ENCODE assay signal across 32 cellular contexts in genomic region chr3:130967281-130967680, GRCh38.
"Had no signal": no experiment of that assay in that cellular context is flagged by ENCODE, and none has a peak within 500 bp of the region (broad histone marks: within the 10 kb centered on the region; RNA-seq: fewer than 3 reads in every experiment).

No MANE protein-coding gene starts in this region.

- H3K4me3 ChIP-seq: cardiac muscle cell had no signal

- H3K27ac Mint-ChIP-seq: activated B cell treated with CpG ODN at 0.5 μM for 24 hours; activated CD4-positive, alpha-beta memory T cell treated with anti-CD3 and anti-CD28 coated beads for 36 hours; activated naive CD4-positive, alpha-beta T cell treated with anti-CD3 and anti-CD28 coated beads, Interleukin-2, amount 10 ng/mL, durations not matched to agents 7 days and 5 days; activated naive CD8-positive, alpha-beta T cell treated with anti-CD3 and anti-CD28 coated beads, Interleukin-2, amount 50 U/mL, for 24 hours had no signal

- H3K27me3 Mint-ChIP-seq: activated B cell treated with CpG ODN at 0.5 μM for 24 hours; activated CD4-positive, alpha-beta memory T cell treated with anti-CD3 and anti-CD28 coated beads for 36 hours; activated naive CD4-positive, alpha-beta T cell treated with anti-CD3 and anti-CD28 coated beads, Interleukin-2, amount 10 ng/mL, durations not matched to agents 7 days and 5 days; activated naive CD8-positive, alpha-beta T cell; activated naive CD8-positive, alpha-beta T cell treated with anti-CD3 and anti-CD28 coated beads, Interleukin-2, amount 50 U/mL, for 24 hours; central memory CD8-positive, alpha-beta T cell had no signal

- H3K27ac ChIP-seq: cardiac muscle cell, RWPE1, VCaP had no signal

- ATAC-seq: activated naive CD8-positive, alpha-beta T cell treated with anti-CD3 and anti-CD28 coated beads, Interleukin-2, amount 50 U/mL, for 24 hours; PC-3; Right ventricle myocardium inferior had no signal

- H3K27me3 ChIP-seq: cardiac muscle cell had no signal

- H3K9me3 Mint-ChIP-seq: activated CD4-positive, alpha-beta memory T cell treated with anti-CD3 and anti-CD28 coated beads for 36 hours; activated naive CD4-positive, alpha-beta T cell treated with anti-CD3 and anti-CD28 coated beads, Interleukin-2, amount 10 ng/mL, durations not matched to agents 7 days and 5 days; activated naive CD8-positive, alpha-beta T cell treated with anti-CD3 and anti-CD28 coated beads, Interleukin-2, amount 50 U/mL, for 24 hours; central memory CD8-positive, alpha-beta T cell had no signal

- H3K4me3 Mint-ChIP-seq: activated B cell treated with CpG ODN at 0.5 μM for 24 hours; activated CD4-positive, alpha-beta memory T cell treated with anti-CD3 and anti-CD28 coated beads for 36 hours; activated naive CD4-positive, alpha-beta T cell treated with anti-CD3 and anti-CD28 coated beads, Interleukin-2, amount 10 ng/mL, durations not matched to agents 7 days and 5 days; activated naive CD8-positive, alpha-beta T cell; activated naive CD8-positive, alpha-beta T cell treated with anti-CD3 and anti-CD28 coated beads, Interleukin-2, amount 50 U/mL, for 24 hours; central memory CD8-positive, alpha-beta T cell had no signal

- DNase-seq: activated B cell treated with CpG ODN at 0.5 μM for 24 hours; activated CD4-positive, alpha-beta memory T cell treated with anti-CD3 and anti-CD28 coated beads for 36 hours; activated CD4-positive, alpha-beta T cell treated with anti-CD3 and anti-CD28 coated beads for 4 hours; activated CD4-positive, alpha-beta T cell treated with anti-CD3 and anti-CD28 coated beads, Interleukin-2, amount 50 U/mL, for 1 hour; activated CD4-positive, CD25-positive, alpha-beta regulatory T cell treated with anti-CD3 and anti-CD28 coated beads, Interleukin-2, amount 50 U/mL, for 72 hours; activated CD8-positive, alpha-beta memory T cell treated with anti-CD3 and anti-CD28 coated beads, Interleukin-2, amount 50 U/mL, for 48 hours; activated effector memory CD4-positive, alpha-beta T cell treated with Interleukin-2 at 50 U/mL for 16 hours; activated naive CD4-positive, alpha-beta T cell treated with anti-CD3 and anti-CD28 coated beads, Interleukin-2, amount 10 ng/mL, durations not matched to agents 7 days and 5 days; activated naive CD8-positive, alpha-beta T cell treated with anti-CD3 and anti-CD28 coated beads, Interleukin-2, amount 50 U/mL, for 24 hours; activated T-cell treated with anti-CD3 and anti-CD28 coated beads, Interleukin-2, amount 50 U/mL, for 48 hours; anterior cingulate cortex; MM.1S; MV-4-11; NCI-H1092; NCI-H1436 treated with DMSO at 0.1 percent for 48 hours; NCI-H1694 treated with DMSO at 0.1 percent for 48 hours; NCI-H2029; NCI-H345; NCI-H524 treated with DMSO at 0.1 percent for 48 hours; PC-3; SIG-M5; SW 1271; T-helper 1 cell; T-helper 2 cell; T-helper 9 cell had no signal

- H3K4me1 Mint-ChIP-seq: activated B cell treated with CpG ODN at 0.5 μM for 24 hours; activated naive CD4-positive, alpha-beta T cell treated with anti-CD3 and anti-CD28 coated beads, Interleukin-2, amount 10 ng/mL, durations not matched to agents 7 days and 5 days; activated naive CD8-positive, alpha-beta T cell treated with anti-CD3 and anti-CD28 coated beads, Interleukin-2, amount 50 U/mL, for 24 hours; central memory CD8-positive, alpha-beta T cell had no signal

- FAIRE-seq: RCC 7860 had no signal
